ENCODE assay signal across 7 cellular contexts in the genomic region with DNA sequence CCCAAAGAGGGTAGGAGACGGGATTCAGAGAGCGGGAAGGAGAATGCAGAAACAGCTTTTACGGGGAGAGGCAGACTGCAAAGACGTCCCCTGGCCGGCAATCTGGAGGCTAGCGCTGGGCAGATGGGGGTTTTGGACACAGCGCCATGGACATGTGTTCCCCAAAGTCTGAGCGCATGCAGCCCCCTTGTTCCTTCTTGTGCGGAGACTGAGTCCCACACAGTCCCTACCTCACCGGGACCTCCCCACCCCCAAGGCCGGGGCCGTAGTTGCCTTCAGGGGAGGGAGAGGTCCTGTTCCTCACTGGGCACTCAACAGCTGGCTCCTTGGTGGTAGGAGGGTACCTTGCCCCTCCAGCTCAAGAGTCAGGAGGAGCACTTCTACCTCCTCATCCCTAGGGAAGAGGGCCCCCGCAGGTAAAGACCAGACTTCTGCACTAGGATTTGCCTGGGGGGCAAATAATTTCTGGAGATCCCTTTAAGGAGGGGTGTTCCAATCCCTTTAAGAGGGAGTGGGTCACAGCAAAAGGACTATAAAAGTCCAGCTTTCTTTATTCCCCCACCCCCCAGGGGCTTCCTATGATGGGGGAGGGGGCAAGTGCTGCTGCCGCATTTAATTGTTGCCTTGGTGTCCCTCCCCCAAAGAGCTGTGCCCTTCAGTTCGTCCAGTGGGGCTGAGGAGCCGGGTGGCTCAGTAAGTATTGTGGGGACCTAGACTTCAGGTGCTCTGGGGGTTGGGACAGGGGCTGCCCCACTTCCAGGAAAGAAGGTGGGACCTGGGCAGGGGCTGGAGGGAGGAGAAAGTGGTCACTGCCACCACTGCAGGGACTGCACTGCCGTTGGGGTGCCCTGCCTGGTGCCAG. TPM values are rescaled to one million over a fixed set of nuclear protein-coding genes. Genes with fewer than 3 reads are reported as not detected.
DNase-seq lines count a peak whose midpoint lies in the region; ATAC-seq and TF ChIP-seq lines count a peak whose summit lies in the region.
"Had no signal": no experiment of that assay in that cellular context is flagged by ENCODE, and none has a peak within 500 bp of the region (broad histone marks: within the 10 kb centered on the region; RNA-seq: fewer than 3 reads in every experiment).

No MANE protein-coding gene starts in this region.

- intact Hi-C loops in left cardiac atrium (cut with DNase I): no loop called here

- peaks cover 9% of the 10 kb centered on the region for H3K4me1 Mint-ChIP-seq in type B pancreatic cell (ENCODE audit: unreplicated experiment)

- no peaks in the 10 kb centered on the region for H3K9me3 Mint-ChIP-seq in type B pancreatic cell

- H3K27me3 ChIP-seq in cardiac muscle cell (peaks cover 18% of the 10 kb centered on the region), gastroesophageal sphincter (peaks cover 46% of the 10 kb centered on the region)

- H3K9me3 ChIP-seq in cardiac muscle cell (ENCODE audit: low read depth): no peaks in the 10 kb centered on the region
- H3K9me3 ChIP-seq in gastroesophageal sphincter: no peaks in the 10 kb centered on the region

- H3K27ac Mint-ChIP-seq in type B pancreatic cell: no peak overlapping the region

- 5 to 7% methylated on average over 4 to 5 of the region's 17 CpGs for WGBS in gastroesophageal sphincter (ENCODE audit: low coverage in 1 of 2), 2 donors

- no peaks in the 10 kb centered on the region for H3K36me3 Mint-ChIP-seq in type B pancreatic cell

- peak overlapping the region; percentile 79 for H3K4me3 Mint-ChIP-seq in type B pancreatic cell

- no peak for TF ChIP-seq POLR2A in gastroesophageal sphincter (IDR thresholded peaks at IDR 0.05)

- H3K27ac ChIP-seq in cardiac muscle cell (no peak overlapping the region), gastroesophageal sphincter (no peak overlapping the region)

- ATAC-seq in left cardiac atrium (no peak), gastroesophageal sphincter (no peak)

- H3K27me3 Mint-ChIP-seq in type B pancreatic cell: peaks cover 82% of the 10 kb centered on the region

- H3K4me1 ChIP-seq in cardiac muscle cell (ENCODE audit: low read depth) (peaks cover 39% of the 10 kb centered on the region), gastroesophageal sphincter (peaks cover 0 to 41% (median 24%) of the 10 kb centered on the region in 3 donors)

- DNase-seq in cardiac muscle cell (ENCODE audit: low read depth in 1 of 2, low spot score in 1 of 2): no peak
- DNase-seq in left cardiac atrium: no peak
- DNase-seq in fibroblast of pulmonary artery (ENCODE audit: low read depth): no peak
- no peak for DNase-seq in type B pancreatic cell (ENCODE audit: extremely low spot score, unreplicated experiment)
- DNase-seq in effector CD8-positive, alpha-beta T cell (lab: John Stamatoyannopoulos, UW): no peak
- DNase-seq: stimulated activated CD4-positive, alpha-beta T cell treated with anti-CD3 and anti-CD28 coated beads, Interleukin-2, amount 100 ng/mL, for 24 hours had no signal

- H3K4me3 ChIP-seq in cardiac muscle cell: peak overlapping the region; percentile 25
- peak overlapping the region; percentile 42 for H3K4me3 ChIP-seq in fibroblast of pulmonary artery (replicated peaks; ENCODE audit: low read depth, low read length)
- peak overlapping the region in 1 of 2 donors; percentile 51 for H3K4me3 ChIP-seq in gastroesophageal sphincter

- no peak for TF ChIP-seq EP300 in gastroesophageal sphincter (IDR thresholded peaks at IDR 0.05)

- H3K36me3 ChIP-seq in cardiac muscle cell (no peaks in the 10 kb centered on the region), gastroesophageal sphincter (peaks cover 0 to 2% of the 10 kb centered on the region in 2 donors)

- no peak for TF ChIP-seq CTCF in cardiac muscle cell (IDR thresholded peaks at IDR 0.05; ENCODE audit: low read depth, low read length)
- no peak for TF ChIP-seq CTCF in fibroblast of pulmonary artery (IDR thresholded peaks at IDR 0.05; ENCODE audit: low read length, missing control alignments)
- TF ChIP-seq CTCF in type B pancreatic cell (conservative IDR thresholded peaks at IDR 0.05): no peak
- no peak for TF ChIP-seq CTCF in gastroesophageal sphincter (IDR thresholded peaks at IDR 0.05)

RNA-seq across cellular contexts. Expression of a gene that starts 3.6 kb away (rescaled TPM):
- total RNA-seq in cardiac muscle cell: 22.9 and 29.3 TPM in 2 replicates
- 14.9 and 15.7 TPM in 2 replicates for polyA plus RNA-seq in cardiac muscle cell
- total RNA-seq in left cardiac atrium: 10 to 100 TPM; 14.5 to 14.8 TPM
- total RNA-seq in type B pancreatic cell (ENCODE audit: low replicate concordance): 21.6 and 24.8 TPM in 2 replicates
- total RNA-seq in gastroesophageal sphincter: 10 to 100 TPM; 19.0 to 26.2 (median 22.8) TPM

RNA-seq across cellular contexts. Expression of a gene that starts 31.5 kb away (rescaled TPM):
- total RNA-seq in cardiac muscle cell (75.2 and 96.1 TPM in 2 replicates), left cardiac atrium (10 to 100 TPM; 58.4 to 63.4 TPM), type B pancreatic cell (ENCODE audit: low replicate concordance) (31.9 and 86.6 TPM in 2 replicates), gastroesophageal sphincter (10 to 100 TPM; 26.1 to 80.2 (median 50.1) TPM)
- 114 and 130 TPM in 2 replicates for polyA plus RNA-seq in cardiac muscle cell

RNA-seq across cellular contexts. Expression of a gene that starts 33.7 kb away (rescaled TPM):
- total RNA-seq in cardiac muscle cell (18.3 and 24.4 TPM in 2 replicates), left cardiac atrium (10 to 100 TPM in 1 of 2 donors, 1 to 10 TPM in 1; 9.9 to 10.7 TPM), type B pancreatic cell (ENCODE audit: low replicate concordance) (12.7 and 24.2 TPM in 2 replicates), gastroesophageal sphincter (10 to 100 TPM in 2 of 4 donors, 1 to 10 TPM in 2; 7.8 to 18.4 (median 11.7) TPM)
- 22.1 and 26.0 TPM in 2 replicates for polyA plus RNA-seq in cardiac muscle cell

RNA-seq across cellular contexts. Expression of a gene that starts 54.6 kb away (rescaled TPM):
- total RNA-seq in cardiac muscle cell (25.6 and 84.3 TPM in 2 replicates), left cardiac atrium (1 to 10 TPM; 7.2 to 8.0 TPM), type B pancreatic cell (ENCODE audit: low replicate concordance) (24.1 and 52.2 TPM in 2 replicates), gastroesophageal sphincter (10 to 100 TPM in 2 of 4 donors, 1 to 10 TPM in 2; 7.2 to 16.2 (median 9.9) TPM)
- polyA plus RNA-seq in cardiac muscle cell: 23.0 and 76.5 TPM in 2 replicates
